ENCODE assay signal across 1 cellular context in the genomic region with DNA sequence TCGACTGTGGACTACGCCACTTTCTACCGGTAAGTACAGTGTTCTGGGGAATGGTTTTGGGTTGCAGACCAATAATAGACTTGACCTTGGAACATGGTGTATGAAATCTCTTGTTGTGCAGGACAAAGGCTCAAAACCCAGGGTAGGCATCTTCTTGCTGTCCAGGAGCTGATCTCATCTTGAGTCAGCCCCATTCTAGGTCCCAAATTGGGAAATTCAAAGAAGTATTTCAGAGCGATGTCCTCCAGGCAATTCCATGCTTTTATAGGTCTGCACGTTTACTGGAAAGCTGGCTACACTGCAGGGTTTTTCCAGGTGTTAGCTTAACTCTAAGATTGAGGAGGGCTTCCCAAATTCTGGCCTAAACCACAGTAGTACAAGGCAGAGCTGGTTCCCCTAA.
A peak's percentile ranks its signal among the peaks of the same experiment; 100 is the strongest.
TF ChIP-seq lines count a peak whose summit lies in the region.

No MANE protein-coding gene starts in this region.

TF ChIP-seq in SK-N-SH, 30 proteins besides CTCF, POLR2A, EP300 and RAD21 (continued from another document):
- TF ChIP-seq MEF2A (IDR thresholded peaks at IDR 0.05; ENCODE audit: borderline replicate concordance, low read depth) (no peak), POLR2AphosphoS5 (IDR thresholded peaks at IDR 0.05; ENCODE audit: low read depth, low read length) (no peak), FOXJ3 (CRISPR knock-in tag; IDR thresholded peaks at IDR 0.05) (no peak), GATA2 (CRISPR knock-in tag; IDR thresholded peaks at IDR 0.05) (no peak), GABPA (IDR thresholded peaks at IDR 0.05; ENCODE audit: low read depth) (no peak), RFX5 (IDR thresholded peaks at IDR 0.05; ENCODE audit: low read length) (no peak)
- TF ChIP-seq, protein P1, sequence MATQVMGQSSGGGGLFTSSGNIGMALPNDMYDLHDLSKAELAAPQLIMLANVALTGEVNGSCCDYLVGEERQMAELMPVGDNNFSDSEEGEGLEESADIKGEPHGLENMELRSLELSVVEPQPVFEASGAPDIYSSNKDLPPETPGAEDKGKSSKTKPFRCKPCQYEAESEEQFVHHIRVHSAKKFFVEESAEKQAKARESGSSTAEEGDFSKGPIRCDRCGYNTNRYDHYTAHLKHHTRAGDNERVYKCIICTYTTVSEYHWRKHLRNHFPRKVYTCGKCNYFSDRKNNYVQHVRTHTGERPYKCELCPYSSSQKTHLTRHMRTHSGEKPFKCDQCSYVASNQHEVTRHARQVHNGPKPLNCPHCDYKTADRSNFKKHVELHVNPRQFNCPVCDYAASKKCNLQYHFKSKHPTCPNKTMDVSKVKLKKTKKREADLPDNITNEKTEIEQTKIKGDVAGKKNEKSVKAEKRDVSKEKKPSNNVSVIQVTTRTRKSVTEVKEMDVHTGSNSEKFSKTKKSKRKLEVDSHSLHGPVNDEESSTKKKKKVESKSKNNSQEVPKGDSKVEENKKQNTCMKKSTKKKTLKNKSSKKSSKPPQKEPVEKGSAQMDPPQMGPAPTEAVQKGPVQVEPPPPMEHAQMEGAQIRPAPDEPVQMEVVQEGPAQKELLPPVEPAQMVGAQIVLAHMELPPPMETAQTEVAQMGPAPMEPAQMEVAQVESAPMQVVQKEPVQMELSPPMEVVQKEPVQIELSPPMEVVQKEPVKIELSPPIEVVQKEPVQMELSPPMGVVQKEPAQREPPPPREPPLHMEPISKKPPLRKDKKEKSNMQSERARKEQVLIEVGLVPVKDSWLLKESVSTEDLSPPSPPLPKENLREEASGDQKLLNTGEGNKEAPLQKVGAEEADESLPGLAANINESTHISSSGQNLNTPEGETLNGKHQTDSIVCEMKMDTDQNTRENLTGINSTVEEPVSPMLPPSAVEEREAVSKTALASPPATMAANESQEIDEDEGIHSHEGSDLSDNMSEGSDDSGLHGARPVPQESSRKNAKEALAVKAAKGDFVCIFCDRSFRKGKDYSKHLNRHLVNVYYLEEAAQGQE (IDR thresholded peaks at IDR 0.05; ENCODE audit: low read depth, low read length) = 0 out of 2 replicates have a peak, but pooled peaks have one; percentile 36
- TF ChIP-seq, protein P2, sequence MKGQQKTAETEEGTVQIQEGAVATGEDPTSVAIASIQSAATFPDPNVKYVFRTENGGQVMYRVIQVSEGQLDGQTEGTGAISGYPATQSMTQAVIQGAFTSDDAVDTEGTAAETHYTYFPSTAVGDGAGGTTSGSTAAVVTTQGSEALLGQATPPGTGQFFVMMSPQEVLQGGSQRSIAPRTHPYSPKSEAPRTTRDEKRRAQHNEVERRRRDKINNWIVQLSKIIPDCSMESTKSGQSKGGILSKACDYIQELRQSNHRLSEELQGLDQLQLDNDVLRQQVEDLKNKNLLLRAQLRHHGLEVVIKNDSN (IDR thresholded peaks at IDR 0.05; ENCODE audit: borderline replicate concordance, low read depth) = no peak
